8 cellular contexts compared by ENCODE assay signal in genomic region chr17:50943575-50943933, GRCh38.
DNase-seq lines count a peak whose midpoint lies in the region; ATAC-seq and TF ChIP-seq lines count a peak whose summit lies in the region.

No MANE protein-coding gene starts in this region.

- BruUV-seq in OCI-LY7 (replicated peaks; lab: Mats Ljungman, UMichigan): no TSS peak
- no TSS peak for BruUV-seq in mammary epithelial cell (replicated peaks; lab: Mats Ljungman, UMichigan)

- no peaks in the 10 kb centered on the region for H3K9me3 ChIP-seq in CD8-positive, alpha-beta T cell (ENCODE audit: low read length)
- no peaks in the 10 kb centered on the region for H3K9me3 ChIP-seq in OCI-LY7 (ENCODE audit: low read length)
- no peaks in the 10 kb centered on the region for H3K9me3 ChIP-seq in neuronal stem cell (replicated peaks in 1 of 2; ENCODE audit: control insufficient read depth in 2 of 2, insufficient read depth in 1 of 2, low read depth in 1 of 2, low read length in 2 of 2)
- no peaks in the 10 kb centered on the region for H3K9me3 ChIP-seq in mammary epithelial cell (replicated peaks; ENCODE audit: insufficient read depth, low read length)

- H2AFZ ChIP-seq in OCI-LY7 (ENCODE audit: low read length): peak overlapping the region; percentile 56
- H2AFZ ChIP-seq in neuronal stem cell (ENCODE audit: low read length): peak overlapping the region; percentile 88
- H2AFZ ChIP-seq in mammary epithelial cell (ENCODE audit: low read depth, low read length): no peak overlapping the region

- no peak for DNase-seq in CD8-positive, alpha-beta T cell
- DNase-seq in OCI-LY7 (ENCODE audit: low spot score) (no peak), dorsolateral prefrontal cortex (peak in 7 of 10 donors; percentile 23 to 44 (median 35)), neuronal stem cell (ENCODE audit: low spot score) (no peak), GM03348 (ENCODE audit: low spot score) (no peak), mammary epithelial cell (no peak)

- dilution Hi-C loops in mammary epithelial cell (cut with HindIII; ENCODE audit: low sequenced_read_pairs): no loop called here

- H3K27ac ChIP-seq in CD8-positive, alpha-beta T cell (ENCODE audit: low read depth, low read length): peak overlapping the region; percentile 72
- H3K27ac ChIP-seq in OCI-LY7 (ENCODE audit: low read depth, low read length, poor library complexity, severe bottlenecking) (no peak overlapping the region), dorsolateral prefrontal cortex (peak overlapping the region in 58 of 59 donors; percentile 85 to 99 (median 96)), neuronal stem cell (replicated peaks; ENCODE audit: low read length) (no peak overlapping the region), mammary epithelial cell (ENCODE audit: insufficient read depth, low read depth, low read length) (no peak overlapping the region)

- intact Hi-C loops in CD8-positive, alpha-beta T cell (cut with DNase I, micrococcal nuclease): no loop called here
- intact Hi-C loops in OCI-LY7 (cut with micrococcal nuclease; ENCODE audit: unreplicated experiment) (loop anchor here (5.0 kb wide), 1 partner anchor 41 kb away; no protein-coding TSS in a partner anchor), dorsolateral prefrontal cortex (cut with DNase I) (loop anchor here in 1 of 2 donors (1.0 kb wide), 1 partner anchor 8 kb away; no protein-coding TSS in a partner anchor), mammary epithelial cell (cut with micrococcal nuclease) (no loop called here)

- peaks cover 41% of the 10 kb centered on the region for H3K4me1 Mint-ChIP-seq in CD8-positive, alpha-beta T cell (ENCODE audit: low read depth)

- H2BK120ac ChIP-seq in neuronal stem cell (ENCODE audit: low read depth, low read length): no peak overlapping the region

- H3K23ac ChIP-seq in neuronal stem cell (ENCODE audit: low read depth, low read length, poor library complexity): no peak overlapping the region

- peak overlapping the region; percentile 76 for H3K4me3 Mint-ChIP-seq in CD8-positive, alpha-beta T cell

- H3K9me3 Mint-ChIP-seq in CD8-positive, alpha-beta T cell: no peaks in the 10 kb centered on the region

- no peaks in the 10 kb centered on the region for H3K36me3 Mint-ChIP-seq in CD8-positive, alpha-beta T cell

- no peak overlapping the region for H4K91ac ChIP-seq in neuronal stem cell (ENCODE audit: low read depth, low read length, poor library complexity)

- H3K4me2 ChIP-seq in OCI-LY7 (ENCODE audit: low read length): no peak overlapping the region
- no peak overlapping the region for H3K4me2 ChIP-seq in neuronal stem cell (ENCODE audit: insufficient read depth, low read length, poor library complexity, severe bottlenecking)
- no peak overlapping the region for H3K4me2 ChIP-seq in mammary epithelial cell (ENCODE audit: insufficient read depth, low read depth, low read length)

- ATAC-seq in CD8-positive, alpha-beta T cell: no peak
- ATAC-seq in HG02798 (IDR thresholded peaks at IDR 0.05; ENCODE audit: poor library complexity, unreplicated experiment) (no peak), HG03159 (IDR thresholded peaks at IDR 0.05; ENCODE audit: unreplicated experiment) (no peak)

- no peak overlapping the region for H3K4ac ChIP-seq in neuronal stem cell (ENCODE audit: low read length)

- no peak overlapping the region for H2BK15ac ChIP-seq in neuronal stem cell (ENCODE audit: low read length)

- H3K18ac ChIP-seq in neuronal stem cell (ENCODE audit: low read length): peak overlapping the region; percentile 69

- no CpG with 5 or more reads among the region's 8 CpGs for WGBS in neuronal stem cell (ENCODE audit: extremely low coverage in 2 of 2, insufficient read length in 2 of 2, insufficient replicate concordance in 1 of 2), 2 donors
- 91% methylated on average over 6 of the region's 8 CpGs for WGBS in mammary epithelial cell (ENCODE audit: low coverage, missing lambda C conversion rate)

- peaks cover 41% of the 10 kb centered on the region for H3K4me1 ChIP-seq in CD8-positive, alpha-beta T cell (ENCODE audit: insufficient read depth, low read length)
- H3K4me1 ChIP-seq in OCI-LY7 (ENCODE audit: insufficient read depth, low read length, poor library complexity, severe bottlenecking) (peaks cover 14% of the 10 kb centered on the region), neuronal stem cell (ENCODE audit: control insufficient read depth in 2 of 2, insufficient read depth in 1 of 2, low read depth in 1 of 2, low read length in 2 of 2) (peaks cover 18 to 22% of the 10 kb centered on the region in 2 donors), mammary epithelial cell (ENCODE audit: insufficient read depth, low read length) (peaks cover 7% of the 10 kb centered on the region)

- no peaks in the 10 kb centered on the region for H3K79me1 ChIP-seq in neuronal stem cell (ENCODE audit: low read depth, low read length)

- no peaks in the 10 kb centered on the region for H3K36me3 ChIP-seq in CD8-positive, alpha-beta T cell (ENCODE audit: insufficient read depth, low read length)
- H3K36me3 ChIP-seq in OCI-LY7 (ENCODE audit: insufficient read depth, low read length) (no peaks in the 10 kb centered on the region), neuronal stem cell (replicated peaks in 1 of 2; ENCODE audit: control insufficient read depth in 2 of 2, insufficient read depth in 2 of 2, low read length in 2 of 2) (no peaks in the 10 kb centered on the region), mammary epithelial cell (ENCODE audit: insufficient read depth, low read length) (no peaks in the 10 kb centered on the region)

- H3K14ac ChIP-seq in neuronal stem cell (ENCODE audit: low read length): peak overlapping the region; percentile 47

- peak overlapping the region; percentile 90 for H3K27ac Mint-ChIP-seq in CD8-positive, alpha-beta T cell

- in situ Hi-C loops in mammary epithelial cell (cut with MboI; ENCODE audit: low sequenced_read_pairs in 2 of 2): no loop called here

- H3K9ac ChIP-seq in neuronal stem cell (ENCODE audit: low read depth, low read length, poor library complexity) (no peak overlapping the region), mammary epithelial cell (ENCODE audit: insufficient read depth, low read length) (no peak overlapping the region)

- peak overlapping the region; percentile 66 for H3K4me3 ChIP-seq in CD8-positive, alpha-beta T cell (ENCODE audit: low read depth, low read length)
- H3K4me3 ChIP-seq in OCI-LY7 (ENCODE audit: low read depth, low read length, poor library complexity, severe bottlenecking) (no peak overlapping the region), dorsolateral prefrontal cortex (peak overlapping the region in 45 of 59 donors; percentile 48 to 78 (median 66)), neuronal stem cell (ENCODE audit: low read length in 2 of 2) (no peak overlapping the region), mammary epithelial cell (replicated peaks in 1 of 3; ENCODE audit: insufficient read depth in 1 of 3, low read depth in 2 of 3, low read length in 3 of 3) (no peak overlapping the region)

- CTCF ChIA-PET in CD8-positive, alpha-beta T cell (lab: Charles Lee): interaction anchor here (1.0 to 23.9 kb wide), 5 partner anchors 13 to 210 kb away, joined by 3 to 761 read pairs (median 4); partner anchors contain the start of genes NME1 and TOB1
- CTCF ChIA-PET in OCI-LY7 (lab: Charles Lee; ENCODE audit: unreplicated experiment): no interaction called here
- CTCF ChIA-PET in mammary epithelial cell (lab: Charles Lee; ENCODE audit: low non-redundant PET): no interaction called here

- H3K79me2 ChIP-seq in OCI-LY7 (ENCODE audit: insufficient read depth, low read depth, low read length) (no peaks in the 10 kb centered on the region), mammary epithelial cell (ENCODE audit: insufficient read depth, low read length) (no peaks in the 10 kb centered on the region)

- no peaks in the 10 kb centered on the region for H3K27me3 ChIP-seq in CD8-positive, alpha-beta T cell (ENCODE audit: insufficient read depth, low read length)
- H3K27me3 ChIP-seq in dorsolateral prefrontal cortex (no peaks in the 10 kb centered on the region), neuronal stem cell (ENCODE audit: control insufficient read depth in 3 of 3, insufficient read depth in 3 of 3, low read depth in 1 of 3, low read length in 3 of 3) (peaks cover 0 to 2% (median 2%) of the 10 kb centered on the region in 3 experiments), mammary epithelial cell (ENCODE audit: insufficient read depth, low read length) (no peaks in the 10 kb centered on the region)

- POLR2A ChIA-PET in CD8-positive, alpha-beta T cell (lab: Charles Lee): interaction anchor here (0.5 to 5.0 kb wide), 8 partner anchors 13 to 94 kb away, joined by 3 to 102 read pairs (median 8); partner anchors contain the start of gene TOB1
- POLR2A ChIA-PET in OCI-LY7 (lab: Charles Lee): interaction anchor here (2.2 kb wide), 1 partner anchor 38 kb away, joined by 8 read pairs; no protein-coding TSS in a partner anchor

- H3K27me3 Mint-ChIP-seq in CD8-positive, alpha-beta T cell (ENCODE audit: low read depth): no peaks in the 10 kb centered on the region

- peak overlapping the region; percentile 94 for H2BK5ac ChIP-seq in neuronal stem cell (ENCODE audit: low read length)

- no peaks in the 10 kb centered on the region for H4K20me1 ChIP-seq in OCI-LY7 (ENCODE audit: insufficient read depth, low read length)
- H4K20me1 ChIP-seq in mammary epithelial cell (ENCODE audit: insufficient read depth, low read length): no peaks in the 10 kb centered on the region

- H2AK5ac ChIP-seq in neuronal stem cell (ENCODE audit: low read depth, low read length): peak overlapping the region; percentile 41

- no peak overlapping the region for H4K8ac ChIP-seq in neuronal stem cell (ENCODE audit: low read depth, low read length)

- TF ChIP-seq CTCF in CD8-positive, alpha-beta T cell (IDR thresholded peaks at IDR 0.05): no peak
- no peak for TF ChIP-seq CTCF in OCI-LY7 (conservative IDR thresholded peaks at IDR 0.05; ENCODE audit: low read length)
- no peak for TF ChIP-seq CTCF in dorsolateral prefrontal cortex (IDR thresholded peaks at IDR 0.05 in 54 of 56, conservative IDR thresholded peaks at IDR 0.05 in 2 of 56; ENCODE audit: low read depth in 1 of 56, partially characterized antibody in 56 of 56)
- no peak for TF ChIP-seq CTCF in mammary epithelial cell (conservative IDR thresholded peaks at IDR 0.05 in 1 of 2, IDR thresholded peaks at IDR 0.05 in 1 of 2; ENCODE audit: extremely low read depth in 1 of 2, insufficient read depth in 1 of 2, low read depth in 1 of 2, low read length in 2 of 2)

- H3K9me2 ChIP-seq in OCI-LY7 (ENCODE audit: insufficient read depth, low read length): no peaks in the 10 kb centered on the region

- no peak overlapping the region for H2BK12ac ChIP-seq in neuronal stem cell (ENCODE audit: low read length)

Comparison
In these comparisons a context has a peak if more than half of its experiments do, and no peak if none do; other contexts are left out.
1. DNase-seq: peak in dorsolateral prefrontal cortex (7 of 10); none in CD8-positive, alpha-beta T cell (0 of 7), OCI-LY7 (single experiment), neuronal stem cell (single experiment), GM03348 (single experiment) and mammary epithelial cell (single experiment).
2. H3K27ac ChIP-seq: peak in CD8-positive, alpha-beta T cell (single experiment) and dorsolateral prefrontal cortex (58 of 59); none in OCI-LY7 (single experiment), neuronal stem cell (single experiment) and mammary epithelial cell (single experiment).
3. H3K4me3 ChIP-seq: peak in CD8-positive, alpha-beta T cell (single experiment) and dorsolateral prefrontal cortex (45 of 59); none in OCI-LY7 (single experiment), neuronal stem cell (0 of 2) and mammary epithelial cell (0 of 3).